In genomic region chr12:57744777-57745484, GRCh38 we compare ENCODE assay signal across 1 cellular context.
TF ChIP-seq lines count a peak whose summit lies in the region.

A gene with protein sequence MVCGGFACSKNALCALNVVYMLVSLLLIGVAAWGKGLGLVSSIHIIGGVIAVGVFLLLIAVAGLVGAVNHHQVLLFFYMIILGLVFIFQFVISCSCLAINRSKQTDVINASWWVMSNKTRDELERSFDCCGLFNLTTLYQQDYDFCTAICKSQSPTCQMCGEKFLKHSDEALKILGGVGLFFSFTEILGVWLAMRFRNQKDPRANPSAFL (plus strand): TSS chr12:57745039. CDS start chr12:57745155, 116 bp downstream.

TF ChIP-seq in GM12878, 131 proteins besides CTCF, POLR2A, EP300 and RAD21 (continued from another document):
- TF ChIP-seq PBX3 (IDR thresholded peaks at IDR 0.05; ENCODE audit: insufficient replicate concordance, low read depth, low read length) (peak; percentile 97), PKNOX1 (IDR thresholded peaks at IDR 0.05) (peak; percentile 99), ATF2 (IDR thresholded peaks at IDR 0.05; ENCODE audit: low read length) (peak; percentile 85), SIN3A (IDR thresholded peaks at IDR 0.05; ENCODE audit: low read depth, low read length) (0 out of 2 replicates have a peak, but pooled peaks have one; percentile 26), NRF1 (conservative IDR thresholded peaks at IDR 0.05; ENCODE audit: low read depth, low read length) (peak; percentile 43; the same call in 1 of the 2 replicates), IKZF2 (IDR thresholded peaks at IDR 0.05) (peak; percentile 61 to 66; a peak in 3 of 4 replicates), MYB (IDR thresholded peaks at IDR 0.05; ENCODE audit: borderline replicate concordance, low read depth, low read length) (no peak), IKZF1 (conservative IDR thresholded peaks at IDR 0.05) (peak; percentile 81), WRNIP1 (IDR thresholded peaks at IDR 0.05; ENCODE audit: borderline replicate concordance, low read depth, low read length) (no peak), CREM (IDR thresholded peaks at IDR 0.05; ENCODE audit: low read depth) (peak; percentile 75)
- TF ChIP-seq, protein P1, sequence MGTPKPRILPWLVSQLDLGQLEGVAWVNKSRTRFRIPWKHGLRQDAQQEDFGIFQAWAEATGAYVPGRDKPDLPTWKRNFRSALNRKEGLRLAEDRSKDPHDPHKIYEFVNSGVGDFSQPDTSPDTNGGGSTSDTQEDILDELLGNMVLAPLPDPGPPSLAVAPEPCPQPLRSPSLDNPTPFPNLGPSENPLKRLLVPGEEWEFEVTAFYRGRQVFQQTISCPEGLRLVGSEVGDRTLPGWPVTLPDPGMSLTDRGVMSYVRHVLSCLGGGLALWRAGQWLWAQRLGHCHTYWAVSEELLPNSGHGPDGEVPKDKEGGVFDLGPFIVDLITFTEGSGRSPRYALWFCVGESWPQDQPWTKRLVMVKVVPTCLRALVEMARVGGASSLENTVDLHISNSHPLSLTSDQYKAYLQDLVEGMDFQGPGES (IDR thresholded peaks at IDR 0.05): peak; percentile 82; the same call in 1 of the 2 replicates
